Comparison of ENCODE assay signal across 17 cellular contexts in the genomic region with DNA sequence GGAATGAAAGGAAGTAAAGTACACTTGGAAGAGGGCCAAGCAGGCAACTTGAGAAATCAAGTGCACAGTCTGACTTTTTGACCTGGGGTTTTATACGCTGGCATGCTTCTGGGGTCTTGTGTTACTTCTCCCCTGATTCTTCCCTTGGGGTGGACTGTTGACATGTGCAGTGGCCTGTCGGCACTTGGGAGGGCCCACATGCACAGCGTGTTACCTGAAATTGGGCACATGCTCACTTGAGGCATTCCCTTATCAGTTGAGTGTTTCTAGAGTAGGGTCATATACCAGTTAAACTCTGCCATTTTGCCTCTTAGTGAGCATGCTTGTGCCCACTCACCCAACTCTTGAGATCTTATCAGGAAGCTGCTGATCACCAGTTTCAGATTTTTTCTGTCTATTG.
DNase-seq lines count a peak whose midpoint lies in the region; ATAC-seq and TF ChIP-seq lines count a peak whose summit lies in the region.
"Had no signal": no experiment of that assay in that cellular context is flagged by ENCODE, and none has a peak within 500 bp of the region (broad histone marks: within the 10 kb centered on the region; RNA-seq: fewer than 3 reads in every experiment).

No MANE protein-coding gene starts in this region.

- BruUV-seq in A673 (replicated peaks; lab: Mats Ljungman, UMichigan) = no TSS peak

- no peak for TF ChIP-seq CTCF in A673 (conservative IDR thresholded peaks at IDR 0.05; ENCODE audit: low read depth, low read length)
- TF ChIP-seq CTCF in HEK293 (tag by site-specific recombination; IDR thresholded peaks at IDR 0.05) = no peak
- no peak for TF ChIP-seq CTCF in left lung (IDR thresholded peaks at IDR 0.05)
- TF ChIP-seq CTCF in upper lobe of left lung (IDR thresholded peaks at IDR 0.05) = no peak
- no peak for TF ChIP-seq CTCF in omental fat pad (IDR thresholded peaks at IDR 0.05)

- CTCF ChIA-PET in A673 (lab: Charles Lee) = no interaction called here
- CTCF ChIA-PET in HEK293 (lab: Yijun Ruan, JAX) = no interaction called here

- no peak for DNase-seq in A673 (ENCODE audit: low spot score)
- peak; percentile 41 to 44 for DNase-seq in left lung
- peak in 1 of 2 donors; percentile 74 for DNase-seq in upper lobe of left lung
- no peak for DNase-seq in omental fat pad (ENCODE audit: low spot score)
- DNase-seq: BE2C; CD4-positive, CD25-positive, alpha-beta regulatory T cell; DMS 273 treated with DMSO at 0.1 percent for 48 hours; DMS79 treated with DMSO at 0.1 percent for 48 hours; EL; H9; IMR-90; Kasumi-1; KBM-7 had no signal

- no peaks in the 10 kb centered on the region for H3K27me3 ChIP-seq in A673 (replicated peaks; ENCODE audit: insufficient read depth, low read depth, low read length, poor library complexity)
- no peaks in the 10 kb centered on the region for H3K27me3 ChIP-seq in left lung
- no peaks in the 10 kb centered on the region for H3K27me3 ChIP-seq in upper lobe of left lung
- H3K27me3 ChIP-seq: BE2C had no signal

- ATAC-seq in left lung (peak; percentile 94), upper lobe of left lung (ENCODE audit: low FRiP score in 2 of 2) (peak; percentile 66 to 79), HG03460 (IDR thresholded peaks at IDR 0.05; ENCODE audit: unreplicated experiment) (no peak), HG03039 (IDR thresholded peaks at IDR 0.05; ENCODE audit: unreplicated experiment) (no peak), omental fat pad (ENCODE audit: low FRiP score) (no peak)
- ATAC-seq: GM23338 had no signal

- no peak overlapping the region for H3K4me3 ChIP-seq in A673 (ENCODE audit: low read depth, low read length, poor library complexity, severe bottlenecking)
- H3K4me3 ChIP-seq in HEK293 (ENCODE audit: low read depth, low read length) = no peak overlapping the region
- no peak overlapping the region for H3K4me3 ChIP-seq in left lung
- H3K4me3 ChIP-seq in upper lobe of left lung = no peak overlapping the region

- H3K27ac ChIP-seq in A673 (ENCODE audit: low read depth, low read length, poor library complexity, severe bottlenecking) = peak overlapping the region; percentile 57
- H3K27ac ChIP-seq in HEK293 (ENCODE audit: extremely low read depth, low read depth, low read length) = no peak overlapping the region
- no peak overlapping the region for H3K27ac ChIP-seq in left lung
- H3K27ac ChIP-seq in upper lobe of left lung = no peak overlapping the region

- peak in 1 of 4 donors; percentile 82 for TF ChIP-seq EP300 in upper lobe of left lung (IDR thresholded peaks at IDR 0.05)

- H3K4me1 ChIP-seq in A673 (ENCODE audit: insufficient read depth, low read length, poor library complexity, severe bottlenecking) (peaks cover 24% of the 10 kb centered on the region), HEK293 (ENCODE audit: control insufficient read depth, insufficient read depth, low read length) (no peaks in the 10 kb centered on the region), left lung (no peaks in the 10 kb centered on the region), upper lobe of left lung (no peaks in the 10 kb centered on the region)

- H3K9me3 ChIP-seq in A673 (ENCODE audit: low read depth, low read length, poor library complexity, severe bottlenecking) (no peaks in the 10 kb centered on the region), HEK293 (ENCODE audit: control insufficient read depth, insufficient read depth, low read depth, low read length) (no peaks in the 10 kb centered on the region), left lung (no peaks in the 10 kb centered on the region), upper lobe of left lung (no peaks in the 10 kb centered on the region)
- H3K9me3 ChIP-seq: BE2C had no signal

- H3K36me3 ChIP-seq in A673 (ENCODE audit: insufficient read depth, low read length, poor library complexity, severe bottlenecking) (no peaks in the 10 kb centered on the region), HEK293 (ENCODE audit: control insufficient read depth in 2 of 2, insufficient read depth in 1 of 2, low read length in 2 of 2) (no peaks in the 10 kb centered on the region), left lung (no peaks in the 10 kb centered on the region), upper lobe of left lung (no peaks in the 10 kb centered on the region)
- H3K36me3 ChIP-seq: BE2C had no signal

- no peak for TF ChIP-seq POLR2A in upper lobe of left lung (IDR thresholded peaks at IDR 0.05)

- 43 to 55% methylated on average over 3 of the region's 3 CpGs for WGBS in upper lobe of left lung, 2 donors

- POLR2A ChIA-PET in A673 (lab: Charles Lee; ENCODE audit: low non-redundant PET) (no interaction called here), HEK293 (lab: Yijun Ruan, JAX) (no interaction called here)

- intact Hi-C loops in A673 (cut with micrococcal nuclease; ENCODE audit: unreplicated experiment) (loop anchor here (1.0 kb wide), 1 partner anchor 19 kb away; no protein-coding TSS in a partner anchor), left lung (cut with DNase I) (no loop called here)

TF ChIP-seq in HEK293, 187 proteins besides CTCF, POLR2A, EP300 and RAD21:
- TF ChIP-seq FEZF1 (tag by site-specific recombination; IDR thresholded peaks at IDR 0.05) (peak; percentile 50), SP2 (tag by site-specific recombination; IDR thresholded peaks at IDR 0.05) (no peak), ZNF510 (tag by site-specific recombination; IDR thresholded peaks at IDR 0.05; ENCODE audit: insufficient replicate concordance) (no peak), ZNF175 (tag by site-specific recombination; IDR thresholded peaks at IDR 0.05) (no peak)
TF ChIP-seq in HEK293: peak in this region for 1.

Comparison
In these comparisons a context has a peak if more than half of its experiments do, and no peak if none do; other contexts are left out.
1. DNase-seq: peak in left lung (2 of 2); none in A673 (single experiment) and omental fat pad (single experiment).
2. ATAC-seq: peak in left lung (single experiment) and upper lobe of left lung (2 of 2); none in HG03460 (single experiment), HG03039 (single experiment) and omental fat pad (single experiment).